In the genomic region with DNA sequence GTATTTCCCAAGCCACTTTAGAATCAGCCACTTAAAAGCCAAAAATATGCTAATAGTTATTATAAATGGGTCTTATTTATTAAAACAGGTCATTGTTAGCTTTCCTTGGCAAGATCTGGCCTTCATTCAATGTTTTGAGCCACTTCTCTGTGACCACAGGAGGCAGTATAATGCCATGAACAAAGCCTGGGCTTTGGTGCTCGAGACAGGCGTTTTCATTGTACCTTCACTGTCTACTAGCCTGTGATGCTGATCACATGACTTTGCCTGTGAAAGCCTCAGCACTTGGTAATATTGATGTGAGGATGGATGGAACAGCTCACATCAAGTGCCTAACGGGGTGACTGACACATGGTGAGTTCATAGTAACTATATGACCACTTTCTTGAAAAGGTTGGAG, we compare ENCODE assay signal across 2 cellular contexts.
A peak's percentile ranks its signal among the peaks of the same experiment; 100 is the strongest.
TF ChIP-seq lines count a peak whose summit lies in the region.

No MANE protein-coding gene starts in this region.

TF ChIP-seq in Ishikawa, 13 proteins besides CTCF, POLR2A, EP300 and RAD21 (continued from another document):
- TF ChIP-seq, protein P1, sequence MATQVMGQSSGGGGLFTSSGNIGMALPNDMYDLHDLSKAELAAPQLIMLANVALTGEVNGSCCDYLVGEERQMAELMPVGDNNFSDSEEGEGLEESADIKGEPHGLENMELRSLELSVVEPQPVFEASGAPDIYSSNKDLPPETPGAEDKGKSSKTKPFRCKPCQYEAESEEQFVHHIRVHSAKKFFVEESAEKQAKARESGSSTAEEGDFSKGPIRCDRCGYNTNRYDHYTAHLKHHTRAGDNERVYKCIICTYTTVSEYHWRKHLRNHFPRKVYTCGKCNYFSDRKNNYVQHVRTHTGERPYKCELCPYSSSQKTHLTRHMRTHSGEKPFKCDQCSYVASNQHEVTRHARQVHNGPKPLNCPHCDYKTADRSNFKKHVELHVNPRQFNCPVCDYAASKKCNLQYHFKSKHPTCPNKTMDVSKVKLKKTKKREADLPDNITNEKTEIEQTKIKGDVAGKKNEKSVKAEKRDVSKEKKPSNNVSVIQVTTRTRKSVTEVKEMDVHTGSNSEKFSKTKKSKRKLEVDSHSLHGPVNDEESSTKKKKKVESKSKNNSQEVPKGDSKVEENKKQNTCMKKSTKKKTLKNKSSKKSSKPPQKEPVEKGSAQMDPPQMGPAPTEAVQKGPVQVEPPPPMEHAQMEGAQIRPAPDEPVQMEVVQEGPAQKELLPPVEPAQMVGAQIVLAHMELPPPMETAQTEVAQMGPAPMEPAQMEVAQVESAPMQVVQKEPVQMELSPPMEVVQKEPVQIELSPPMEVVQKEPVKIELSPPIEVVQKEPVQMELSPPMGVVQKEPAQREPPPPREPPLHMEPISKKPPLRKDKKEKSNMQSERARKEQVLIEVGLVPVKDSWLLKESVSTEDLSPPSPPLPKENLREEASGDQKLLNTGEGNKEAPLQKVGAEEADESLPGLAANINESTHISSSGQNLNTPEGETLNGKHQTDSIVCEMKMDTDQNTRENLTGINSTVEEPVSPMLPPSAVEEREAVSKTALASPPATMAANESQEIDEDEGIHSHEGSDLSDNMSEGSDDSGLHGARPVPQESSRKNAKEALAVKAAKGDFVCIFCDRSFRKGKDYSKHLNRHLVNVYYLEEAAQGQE (IDR thresholded peaks at IDR 0.05; ENCODE audit: low read depth), result no peak
- TF ChIP-seq YY1 (IDR thresholded peaks at IDR 0.05; ENCODE audit: low read depth), result no peak
- TF ChIP-seq ZBTB7A (IDR thresholded peaks at IDR 0.05; ENCODE audit: low read depth), result no peak
- TF ChIP-seq FOXM1 (IDR thresholded peaks at IDR 0.05; ENCODE audit: borderline replicate concordance, low read depth), result no peak
- no peak for TF ChIP-seq NFIC (IDR thresholded peaks at IDR 0.05)
- no peak for TF ChIP-seq TEAD4 (IDR thresholded peaks at IDR 0.05)
- TF ChIP-seq CREB1 (IDR thresholded peaks at IDR 0.05; ENCODE audit: low read depth), result no peak
- TF ChIP-seq, protein P2, sequence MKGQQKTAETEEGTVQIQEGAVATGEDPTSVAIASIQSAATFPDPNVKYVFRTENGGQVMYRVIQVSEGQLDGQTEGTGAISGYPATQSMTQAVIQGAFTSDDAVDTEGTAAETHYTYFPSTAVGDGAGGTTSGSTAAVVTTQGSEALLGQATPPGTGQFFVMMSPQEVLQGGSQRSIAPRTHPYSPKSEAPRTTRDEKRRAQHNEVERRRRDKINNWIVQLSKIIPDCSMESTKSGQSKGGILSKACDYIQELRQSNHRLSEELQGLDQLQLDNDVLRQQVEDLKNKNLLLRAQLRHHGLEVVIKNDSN (IDR thresholded peaks at IDR 0.05), result no peak

TF ChIP-seq in WTC11, 78 proteins besides CTCF, POLR2A, EP300 and RAD21 (continued from another document):
- TF ChIP-seq, protein P3, sequence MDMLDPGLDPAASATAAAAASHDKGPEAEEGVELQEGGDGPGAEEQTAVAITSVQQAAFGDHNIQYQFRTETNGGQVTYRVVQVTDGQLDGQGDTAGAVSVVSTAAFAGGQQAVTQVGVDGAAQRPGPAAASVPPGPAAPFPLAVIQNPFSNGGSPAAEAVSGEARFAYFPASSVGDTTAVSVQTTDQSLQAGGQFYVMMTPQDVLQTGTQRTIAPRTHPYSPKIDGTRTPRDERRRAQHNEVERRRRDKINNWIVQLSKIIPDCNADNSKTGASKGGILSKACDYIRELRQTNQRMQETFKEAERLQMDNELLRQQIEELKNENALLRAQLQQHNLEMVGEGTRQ (CRISPR knock-in tag; IDR thresholded peaks at IDR 0.05), result peak; percentile 75
- TF ChIP-seq TP53 (CRISPR knock-in tag; IDR thresholded peaks at IDR 0.05), result no peak
TF ChIP-seq in WTC11: peak in this region for 2.
